8 cellular contexts compared by ENCODE assay signal in the genomic region with DNA sequence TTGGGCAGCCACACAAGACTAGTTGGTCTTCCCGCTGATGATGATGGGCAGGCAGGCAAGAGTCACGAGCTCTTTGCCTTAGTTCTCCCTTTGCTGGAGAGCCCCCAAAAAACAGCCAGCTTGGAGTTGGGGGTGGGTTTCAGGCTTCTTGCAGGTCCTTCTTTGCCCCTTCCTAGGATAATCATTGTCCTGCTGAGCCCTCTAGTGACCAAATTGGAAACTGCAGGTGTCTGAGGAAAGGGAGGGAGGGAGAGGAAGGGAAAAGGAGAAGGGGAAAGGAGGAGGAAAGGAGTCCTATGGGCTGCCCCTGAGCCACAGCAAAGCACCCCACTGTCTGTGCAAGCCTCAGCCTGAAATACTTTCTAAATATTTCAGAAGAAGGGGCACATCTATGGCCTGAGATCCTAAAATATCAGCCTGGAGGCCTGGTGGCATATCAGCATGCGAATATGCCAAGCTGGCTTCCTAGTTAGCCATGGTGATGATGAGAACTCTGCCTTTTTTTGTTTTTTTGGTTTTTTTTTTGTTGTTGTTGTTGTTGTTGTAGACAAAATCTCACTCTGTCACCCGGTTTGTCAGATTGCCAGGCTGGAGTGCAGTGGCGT.
DNase-seq lines count a peak whose midpoint lies in the region; ATAC-seq lines count a peak whose summit lies in the region.

No MANE protein-coding gene starts in this region.

- no peak overlapping the region for H2BK15ac ChIP-seq in mesendoderm (replicated peaks; ENCODE audit: low read depth)

- H3K9ac ChIP-seq in mesendoderm (ENCODE audit: low read length): no peak overlapping the region

- no CpG with 5 or more reads among the region's 5 CpGs for WGBS in mesendoderm (ENCODE audit: extremely low coverage, insufficient coverage, low lambda C conversion rate)

- no peaks in the 10 kb centered on the region for H3K79me2 ChIP-seq in mesendoderm (ENCODE audit: control insufficient read depth, insufficient read depth, low read length)

- H2BK5ac ChIP-seq in mesendoderm (ENCODE audit: low read length): no peak overlapping the region

- H3K27ac Mint-ChIP-seq in activated CD4-positive, alpha-beta T cell treated with anti-CD3 and anti-CD28 coated beads, Interleukin-2, amount 10 ng/mL, durations not matched to agents 7 days and 5 days: no peak overlapping the region
- no peak overlapping the region for H3K27ac Mint-ChIP-seq in stimulated activated memory B cell treated with anti-CD40 and anti-IgM and Interleukin-4, amounts not matched to agents 10 μg/mL and 1 μg/mL and 100 μg/mL, for 72 hours

- no peaks in the 10 kb centered on the region for H3K4me1 ChIP-seq in mesendoderm (ENCODE audit: control insufficient read depth, low read depth, low read length)

- H3K36me3 Mint-ChIP-seq in activated CD4-positive, alpha-beta T cell treated with anti-CD3 and anti-CD28 coated beads, Interleukin-2, amount 10 ng/mL, durations not matched to agents 7 days and 5 days (ENCODE audit: low read depth): no peaks in the 10 kb centered on the region
- no peaks in the 10 kb centered on the region for H3K36me3 Mint-ChIP-seq in stimulated activated memory B cell treated with anti-CD40 and anti-IgM and Interleukin-4, amounts not matched to agents 10 μg/mL and 1 μg/mL and 100 μg/mL, for 72 hours

- H3K18ac ChIP-seq in mesendoderm (ENCODE audit: low read length): no peak overlapping the region

- no peak overlapping the region for H3K4ac ChIP-seq in mesendoderm (ENCODE audit: low read depth, low read length)

- no peak overlapping the region for H4K8ac ChIP-seq in mesendoderm (ENCODE audit: low read depth, low read length)

- ATAC-seq in GM21367 (IDR thresholded peaks at IDR 0.05; ENCODE audit: unreplicated experiment) (peak; percentile 51), HG02588 (IDR thresholded peaks at IDR 0.05; ENCODE audit: unreplicated experiment) (no peak)
- ATAC-seq in stimulated activated memory B cell treated with anti-CD40 and anti-IgM and Interleukin-4, amounts not matched to agents 10 μg/mL and 1 μg/mL and 100 μg/mL, for 72 hours: peak; percentile 61

- H3K4me1 Mint-ChIP-seq in activated CD4-positive, alpha-beta T cell treated with anti-CD3 and anti-CD28 coated beads, Interleukin-2, amount 10 ng/mL, durations not matched to agents 7 days and 5 days: no peaks in the 10 kb centered on the region
- H3K4me1 Mint-ChIP-seq in stimulated activated memory B cell treated with anti-CD40 and anti-IgM and Interleukin-4, amounts not matched to agents 10 μg/mL and 1 μg/mL and 100 μg/mL, for 72 hours: no peaks in the 10 kb centered on the region

- no peak overlapping the region for H2AK5ac ChIP-seq in mesendoderm (ENCODE audit: low read length)

- no peaks in the 10 kb centered on the region for H3K36me3 ChIP-seq in mesendoderm (ENCODE audit: control insufficient read depth, insufficient read depth, low read length)

- CTCF ChIA-PET in activated CD4-positive, alpha-beta T cell treated with anti-CD3 and anti-CD28 coated beads, Interleukin-2, amount 10 ng/mL, durations not matched to agents 7 days and 5 days (lab: Charles Lee): interaction anchor here (0.5 to 1.6 kb wide), 5 partner anchors 10 to 1051 kb away, joined by 3 to 6 read pairs (median 3); no protein-coding TSS in a partner anchor

- H3K23ac ChIP-seq in mesendoderm (ENCODE audit: low read length): no peak overlapping the region

- DNase-seq in COLO668 (lab: John Stamatoyannopoulos, UW; ENCODE audit: unreplicated experiment) (peak; percentile 40), NCI-H2081 treated with DMSO at 0.1 percent for 48 hours (lab: John Stamatoyannopoulos, UW) (peak; percentile 1), ecto neural progenitor cell (ENCODE audit: low spot score) (peak; percentile 79), mesendoderm (peak; percentile 80)
- peak; percentile 63 for DNase-seq in activated CD4-positive, alpha-beta T cell treated with anti-CD3 and anti-CD28 coated beads, Interleukin-2, amount 10 ng/mL, durations not matched to agents 7 days and 5 days

- no peak overlapping the region for H3K4me3 Mint-ChIP-seq in activated CD4-positive, alpha-beta T cell treated with anti-CD3 and anti-CD28 coated beads, Interleukin-2, amount 10 ng/mL, durations not matched to agents 7 days and 5 days
- H3K4me3 Mint-ChIP-seq in stimulated activated memory B cell treated with anti-CD40 and anti-IgM and Interleukin-4, amounts not matched to agents 10 μg/mL and 1 μg/mL and 100 μg/mL, for 72 hours: no peak overlapping the region

- H3K27ac ChIP-seq in mesendoderm (ENCODE audit: low read depth, low read length): no peak overlapping the region

- no peaks in the 10 kb centered on the region for H3K27me3 ChIP-seq in mesendoderm (ENCODE audit: insufficient read depth, low read length, poor library complexity)

- H4K5ac ChIP-seq in mesendoderm (ENCODE audit: low read length): no peak overlapping the region

- no peaks in the 10 kb centered on the region for H3K9me3 Mint-ChIP-seq in activated CD4-positive, alpha-beta T cell treated with anti-CD3 and anti-CD28 coated beads, Interleukin-2, amount 10 ng/mL, durations not matched to agents 7 days and 5 days
- no peaks in the 10 kb centered on the region for H3K9me3 Mint-ChIP-seq in stimulated activated memory B cell treated with anti-CD40 and anti-IgM and Interleukin-4, amounts not matched to agents 10 μg/mL and 1 μg/mL and 100 μg/mL, for 72 hours

- no peak overlapping the region for H3K4me2 ChIP-seq in mesendoderm (ENCODE audit: low read length)

- no peak overlapping the region for H3K56ac ChIP-seq in mesendoderm (ENCODE audit: low read length)

- H2BK120ac ChIP-seq in mesendoderm (ENCODE audit: low read depth, low read length): no peak overlapping the region

- no peaks in the 10 kb centered on the region for H3K79me1 ChIP-seq in mesendoderm (ENCODE audit: low read length)

- H3K4me3 ChIP-seq in mesendoderm (ENCODE audit: low read length): no peak overlapping the region

- POLR2A ChIA-PET in activated CD4-positive, alpha-beta T cell treated with anti-CD3 and anti-CD28 coated beads, Interleukin-2, amount 10 ng/mL, durations not matched to agents 7 days and 5 days (lab: Charles Lee): no interaction called here

- peaks cover 11% of the 10 kb centered on the region for H3K27me3 Mint-ChIP-seq in activated CD4-positive, alpha-beta T cell treated with anti-CD3 and anti-CD28 coated beads, Interleukin-2, amount 10 ng/mL, durations not matched to agents 7 days and 5 days
- H3K27me3 Mint-ChIP-seq in stimulated activated memory B cell treated with anti-CD40 and anti-IgM and Interleukin-4, amounts not matched to agents 10 μg/mL and 1 μg/mL and 100 μg/mL, for 72 hours: peaks cover 20% of the 10 kb centered on the region

Comparison
In these comparisons a context has a peak if more than half of its experiments do, and no peak if none do; other contexts are left out.
1. DNase-seq: peak in every context shown above with its lines; median percentile 80 in mesendoderm; 79 in ecto neural progenitor cell; 63 in activated CD4-positive, alpha-beta T cell treated with anti-CD3 and anti-CD28 coated beads, Interleukin-2, amount 10 ng/mL, durations not matched to agents 7 days and 5 days; 40 in COLO668; 1 in NCI-H2081 treated with DMSO at 0.1 percent for 48 hours.